In the genomic region with DNA sequence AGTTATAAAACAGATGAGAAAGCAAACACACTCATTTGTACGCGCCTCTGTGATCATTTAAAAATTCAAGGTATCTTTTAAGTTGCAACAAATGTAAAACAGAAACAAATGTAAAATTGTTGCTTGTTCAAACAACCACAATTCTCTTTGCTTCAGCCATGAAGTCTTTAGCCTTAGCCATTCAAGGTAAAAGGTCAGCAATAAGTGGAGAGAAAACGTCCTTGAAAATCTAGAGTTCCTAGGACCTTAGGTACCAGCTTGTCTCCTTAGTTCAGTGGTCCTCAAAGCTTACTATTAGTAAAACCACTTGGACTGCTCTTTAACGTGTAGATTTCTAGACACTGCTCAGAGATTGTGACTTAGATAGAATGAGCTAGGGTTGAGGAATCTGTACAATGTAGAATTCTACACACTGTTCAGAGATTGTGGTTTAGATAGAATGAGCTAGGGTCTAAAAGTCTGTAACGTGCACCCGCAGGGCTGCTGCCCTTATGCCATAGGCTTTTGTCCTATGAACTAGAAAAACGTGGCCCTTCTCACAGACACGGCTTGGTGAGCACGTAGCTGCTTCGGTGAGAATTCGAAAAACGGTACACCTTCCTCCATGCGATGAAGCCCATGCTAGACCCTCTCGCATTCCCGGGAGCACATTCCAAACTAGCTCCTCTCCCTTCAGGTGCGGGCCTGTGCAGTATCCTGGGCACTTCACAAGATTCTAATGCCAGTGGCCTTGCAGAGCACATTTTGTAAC, we compare ENCODE assay signal across 1 cellular context.
TF ChIP-seq lines count a peak whose summit lies in the region.

No MANE protein-coding gene starts in this region.

TF ChIP-seq in SK-N-SH treated with all-trans-retinoic acid at 6 μM for 48 hours, 23 proteins besides CTCF, POLR2A, EP300 and RAD21 (continued from another document):
- TF ChIP-seq, protein P1, sequence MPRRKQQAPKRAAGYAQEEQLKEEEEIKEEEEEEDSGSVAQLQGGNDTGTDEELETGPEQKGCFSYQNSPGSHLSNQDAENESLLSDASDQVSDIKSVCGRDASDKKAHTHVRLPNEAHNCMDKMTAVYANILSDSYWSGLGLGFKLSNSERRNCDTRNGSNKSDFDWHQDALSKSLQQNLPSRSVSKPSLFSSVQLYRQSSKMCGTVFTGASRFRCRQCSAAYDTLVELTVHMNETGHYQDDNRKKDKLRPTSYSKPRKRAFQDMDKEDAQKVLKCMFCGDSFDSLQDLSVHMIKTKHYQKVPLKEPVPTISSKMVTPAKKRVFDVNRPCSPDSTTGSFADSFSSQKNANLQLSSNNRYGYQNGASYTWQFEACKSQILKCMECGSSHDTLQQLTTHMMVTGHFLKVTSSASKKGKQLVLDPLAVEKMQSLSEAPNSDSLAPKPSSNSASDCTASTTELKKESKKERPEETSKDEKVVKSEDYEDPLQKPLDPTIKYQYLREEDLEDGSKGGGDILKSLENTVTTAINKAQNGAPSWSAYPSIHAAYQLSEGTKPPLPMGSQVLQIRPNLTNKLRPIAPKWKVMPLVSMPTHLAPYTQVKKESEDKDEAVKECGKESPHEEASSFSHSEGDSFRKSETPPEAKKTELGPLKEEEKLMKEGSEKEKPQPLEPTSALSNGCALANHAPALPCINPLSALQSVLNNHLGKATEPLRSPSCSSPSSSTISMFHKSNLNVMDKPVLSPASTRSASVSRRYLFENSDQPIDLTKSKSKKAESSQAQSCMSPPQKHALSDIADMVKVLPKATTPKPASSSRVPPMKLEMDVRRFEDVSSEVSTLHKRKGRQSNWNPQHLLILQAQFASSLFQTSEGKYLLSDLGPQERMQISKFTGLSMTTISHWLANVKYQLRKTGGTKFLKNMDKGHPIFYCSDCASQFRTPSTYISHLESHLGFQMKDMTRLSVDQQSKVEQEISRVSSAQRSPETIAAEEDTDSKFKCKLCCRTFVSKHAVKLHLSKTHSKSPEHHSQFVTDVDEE (CRISPR knock-in tag; IDR thresholded peaks at IDR 0.05): no peak
- TF ChIP-seq ARNTL (CRISPR knock-in tag; IDR thresholded peaks at IDR 0.05; ENCODE audit: borderline replicate concordance, low read depth) (no peak), GLIS3 (CRISPR knock-in tag; IDR thresholded peaks at IDR 0.05) (no peak), ZFP30 (CRISPR knock-in tag; IDR thresholded peaks at IDR 0.05) (no peak), ESRRG (CRISPR knock-in tag; IDR thresholded peaks at IDR 0.05) (no peak)
- TF ChIP-seq, protein P2, sequence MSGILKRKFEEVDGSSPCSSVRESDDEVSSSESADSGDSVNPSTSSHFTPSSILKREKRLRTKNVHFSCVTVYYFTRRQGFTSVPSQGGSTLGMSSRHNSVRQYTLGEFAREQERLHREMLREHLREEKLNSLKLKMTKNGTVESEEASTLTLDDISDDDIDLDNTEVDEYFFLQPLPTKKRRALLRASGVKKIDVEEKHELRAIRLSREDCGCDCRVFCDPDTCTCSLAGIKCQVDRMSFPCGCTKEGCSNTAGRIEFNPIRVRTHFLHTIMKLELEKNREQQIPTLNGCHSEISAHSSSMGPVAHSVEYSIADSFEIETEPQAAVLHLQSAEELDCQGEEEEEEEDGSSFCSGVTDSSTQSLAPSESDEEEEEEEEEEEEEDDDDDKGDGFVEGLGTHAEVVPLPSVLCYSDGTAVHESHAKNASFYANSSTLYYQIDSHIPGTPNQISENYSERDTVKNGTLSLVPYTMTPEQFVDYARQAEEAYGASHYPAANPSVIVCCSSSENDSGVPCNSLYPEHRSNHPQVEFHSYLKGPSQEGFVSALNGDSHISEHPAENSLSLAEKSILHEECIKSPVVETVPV (CRISPR knock-in tag; IDR thresholded peaks at IDR 0.05): no peak
TF ChIP-seq in SK-N-SH treated with all-trans-retinoic acid at 6 μM for 48 hours: peak in this region for 0.
